In genomic region chr4:155734065-155734464, GRCh38 we compare ENCODE assay signal across 21 cellular contexts.
DNase-seq lines count a peak whose midpoint lies in the region; ATAC-seq and TF ChIP-seq lines count a peak whose summit lies in the region.
"Had no signal": no experiment of that assay in that cellular context is flagged by ENCODE, and none has a peak within 500 bp of the region (broad histone marks: within the 10 kb centered on the region; RNA-seq: fewer than 3 reads in every experiment).

No MANE protein-coding gene starts in this region.

- DNase-seq in EH (ENCODE audit: low read depth) (peak; percentile 4), NCI-H526 (lab: John Stamatoyannopoulos, UW) (peak; percentile 6 to 14), midbrain (lab: John Stamatoyannopoulos, UW) (peak; percentile 19), GM10248 (ENCODE audit: extremely low spot score) (no peak)
- DNase-seq: activated CD4-positive, alpha-beta T cell treated with anti-CD3 and anti-CD28 coated beads, Interleukin-2, amount 50 U/mL, for 48 hours; activated naive CD4-positive, alpha-beta T cell treated with Interleukin-2 at 50 U/mL for 16 hours; activated T-cell treated with anti-CD3 and anti-CD28 coated beads, Interleukin-2, amount 50 U/mL, for 1 hour; cortex of kidney; GF-D8; H9; lower lobe of right lung; NCI-H1105 treated with DMSO at 0.1 percent for 48 hours; NCI-H2107; NCI-H774; stimulated activated naive B cell treated with anti-CD40 and anti-IgM and Interleukin-4, amounts not matched to agents 10 μg/mL and 1 μg/mL and 100 μg/mL, for 72 hours; T-helper 17 cell had no signal

- ATAC-seq in HG03460 (IDR thresholded peaks at IDR 0.05; ENCODE audit: unreplicated experiment) (no peak), GM21423 (IDR thresholded peaks at IDR 0.05; ENCODE audit: unreplicated experiment) (no peak)
- ATAC-seq: GM12878; lower lobe of right lung; sciatic nerve; stimulated activated naive B cell treated with anti-CD40 and anti-IgM and Interleukin-4, amounts not matched to agents 10 μg/mL and 1 μg/mL and 100 μg/mL, for 72 hours; T-helper 17 cell had no signal

- H3K4me1 ChIP-seq in endocrine pancreas (ENCODE audit: control insufficient read depth, insufficient read depth, low read length), result peaks cover 8% of the 10 kb centered on the region
- H3K4me1 ChIP-seq: lower lobe of right lung had no signal

- peak overlapping the region; percentile 40 for H3K4me3 ChIP-seq in endocrine pancreas (ENCODE audit: control insufficient read depth, insufficient read depth, low read length)
- H3K4me3 ChIP-seq: GM12878, lower lobe of right lung had no signal

- TF ChIP-seq CTCF in GM10248 (IDR thresholded peaks at IDR 0.05; ENCODE audit: control extremely low read depth, extremely low read depth, low read depth, missing control alignments), result no peak

- H3K9ac ChIP-seq in endocrine pancreas (ENCODE audit: control insufficient read depth, insufficient read depth, low read length), result no peak overlapping the region

- H3K9me3 ChIP-seq in endocrine pancreas (ENCODE audit: control insufficient read depth, low read length), result no peaks in the 10 kb centered on the region
- H3K9me3 ChIP-seq: lower lobe of right lung had no signal

- no peaks in the 10 kb centered on the region for H3K36me3 ChIP-seq in endocrine pancreas (ENCODE audit: control insufficient read depth, insufficient read depth, low read length)

- POLR2A ChIA-PET in GM10248 (lab: Yijun Ruan, JAX), result no interaction called here

- CTCF ChIA-PET in GM10248 (lab: Yijun Ruan, JAX), result interaction anchor here (0.8 to 2.6 kb wide), 3 partner anchors 9 to 33 kb away, joined by 3 to 7 read pairs (median 5); no protein-coding TSS in a partner anchor

- no peaks in the 10 kb centered on the region for H3K27me3 ChIP-seq in endocrine pancreas (ENCODE audit: control insufficient read depth, insufficient read depth, low read length)
